In the genomic region with DNA sequence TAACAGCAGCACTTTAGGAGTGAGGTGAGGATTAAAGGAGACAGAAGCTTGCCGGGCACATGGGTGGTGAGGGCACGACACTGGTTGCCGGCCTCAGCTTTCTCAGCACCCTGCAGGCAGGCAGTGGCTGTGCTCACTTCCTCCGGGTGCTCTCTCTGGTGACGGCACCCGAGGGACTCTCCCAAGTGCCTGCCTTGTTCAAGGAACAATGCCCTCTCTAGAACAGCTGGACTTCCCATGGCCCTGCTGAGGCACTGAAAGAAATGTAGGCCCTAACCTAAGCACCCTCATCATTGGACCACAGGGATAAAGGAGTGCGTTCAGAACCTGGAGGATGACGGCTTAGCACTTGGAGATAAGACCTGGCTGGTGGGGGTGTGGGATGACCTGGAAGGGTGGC, we compare ENCODE assay signal across 9 cellular contexts.
DNase-seq lines count a peak whose midpoint lies in the region; ATAC-seq and TF ChIP-seq lines count a peak whose summit lies in the region.
"Had no signal": no experiment of that assay in that cellular context is flagged by ENCODE, and none has a peak within 500 bp of the region (broad histone marks: within the 10 kb centered on the region; RNA-seq: fewer than 3 reads in every experiment).

No MANE protein-coding gene starts in this region.

- no peak overlapping the region for H3K4me3 ChIP-seq in left ventricle myocardium inferior
- H3K4me3 ChIP-seq in spleen: no peak overlapping the region
- no peak overlapping the region for H3K4me3 ChIP-seq in Caco-2 (ENCODE audit: low read depth, low read length)

- H3K27ac Mint-ChIP-seq in T-helper 17 cell (peak overlapping the region; percentile 74), Caco-2 (ENCODE audit: unreplicated experiment) (no peak overlapping the region)

- H3K9me3 ChIP-seq in T-helper 17 cell (ENCODE audit: control insufficient read depth, low read length, poor library complexity, severe bottlenecking) (no peaks in the 10 kb centered on the region), left ventricle myocardium inferior (replicated peaks) (no peaks in the 10 kb centered on the region), spleen (no peaks in the 10 kb centered on the region), Caco-2 (no peaks in the 10 kb centered on the region)

- H3K27me3 ChIP-seq in left ventricle myocardium inferior (ENCODE audit: low read depth) (no peaks in the 10 kb centered on the region), spleen (replicated peaks in 1 of 7) (no peaks in the 10 kb centered on the region), Caco-2 (replicated peaks; ENCODE audit: control insufficient read depth, insufficient read depth, low read length) (no peaks in the 10 kb centered on the region)

- no peak for DNase-seq in T-helper 17 cell
- no peak for DNase-seq in left ventricle myocardium inferior
- DNase-seq in spleen: peak; percentile 82
- no peak for DNase-seq in AG08395 (ENCODE audit: low spot score)
- no peak for DNase-seq in Caco-2
- no peak for DNase-seq in GM19240 (ENCODE audit: insufficient read length, low spot score)
- DNase-seq: NCI-H1105 had no signal

- 47 to 61% (median 54%) methylated on average over 8 of the region's 8 CpGs for WGBS in spleen, 5 donors

- TF ChIP-seq POLR2A in spleen (IDR thresholded peaks at IDR 0.05): no peak

- no peaks in the 10 kb centered on the region for H3K27me3 Mint-ChIP-seq in T-helper 17 cell
- no peaks in the 10 kb centered on the region for H3K27me3 Mint-ChIP-seq in Caco-2 (ENCODE audit: insufficient read depth, unreplicated experiment)

- CTCF ChIA-PET in Caco-2 (lab: Charles Lee): interaction anchor here (1.0 to 1.3 kb wide), 2 partner anchors 86 to 93 kb away, joined by 3 read pairs; no protein-coding TSS in a partner anchor

- peak; percentile 27 for ATAC-seq in GM19025 (IDR thresholded peaks at IDR 0.05; ENCODE audit: low read depth, unreplicated experiment)
- peak; percentile 20 for ATAC-seq in T-helper 17 cell
- no peak for ATAC-seq in GM18498 (IDR thresholded peaks at IDR 0.05; ENCODE audit: unreplicated experiment)

- H3K9me3 Mint-ChIP-seq in Caco-2 (ENCODE audit: unreplicated experiment): no peaks in the 10 kb centered on the region

- H3K4me1 Mint-ChIP-seq in T-helper 17 cell: peaks cover 19% of the 10 kb centered on the region
- H3K4me1 Mint-ChIP-seq in Caco-2 (ENCODE audit: low read depth, unreplicated experiment): no peaks in the 10 kb centered on the region

- POLR2A ChIA-PET in Caco-2 (lab: Charles Lee): no interaction called here

- intact Hi-C loops in left ventricle myocardium inferior (cut with micrococcal nuclease) (no loop called here), spleen (cut with DNase I; ENCODE audit: low total_unique reads) (loop anchor here (5.0 kb wide), 1 partner anchor 185 kb away; no protein-coding TSS in a partner anchor), Caco-2 (cut with micrococcal nuclease; ENCODE audit: unreplicated experiment) (no loop called here)

- H3K36me3 Mint-ChIP-seq in T-helper 17 cell (ENCODE audit: low read depth): no peaks in the 10 kb centered on the region
- H3K36me3 Mint-ChIP-seq in Caco-2 (ENCODE audit: insufficient read depth, unreplicated experiment): peaks cover 49% of the 10 kb centered on the region

- no TSS peak for BruUV-seq in Caco-2 (replicated peaks; lab: Mats Ljungman, UMichigan)

- H3K27ac ChIP-seq in left ventricle myocardium inferior (replicated peaks) (peak overlapping the region; percentile 69), spleen (peak overlapping the region in 6 of 8 donors; percentile 51 to 71 (median 64))

- peaks cover 59% of the 10 kb centered on the region for H3K4me1 ChIP-seq in left ventricle myocardium inferior
- H3K4me1 ChIP-seq in spleen: peaks cover 17 to 69% (median 35%) of the 10 kb centered on the region in 6 donors
- H3K4me1 ChIP-seq in Caco-2: no peaks in the 10 kb centered on the region

- H3K36me3 ChIP-seq in left ventricle myocardium inferior (peaks cover 14% of the 10 kb centered on the region), spleen (peaks cover 0 to 40% (median 17%) of the 10 kb centered on the region in 6 donors), Caco-2 (ENCODE audit: control insufficient read depth, insufficient read depth, low read length) (peaks cover 3% of the 10 kb centered on the region)

- peak; percentile 10 for TF ChIP-seq CTCF in left ventricle myocardium inferior (IDR thresholded peaks at IDR 0.05; ENCODE audit: borderline replicate concordance)
- no peak for TF ChIP-seq CTCF in spleen (IDR thresholded peaks at IDR 0.05 in 8 of 11, conservative IDR thresholded peaks at IDR 0.05 in 3 of 11)
- TF ChIP-seq CTCF in Caco-2 (IDR thresholded peaks at IDR 0.05; ENCODE audit: insufficient read depth in 1 of 2, low read depth in 1 of 2, low read length in 1 of 2, severe bottlenecking in 1 of 2, unreplicated experiment in 1 of 2): no peak

- H3K4me3 Mint-ChIP-seq in T-helper 17 cell (peak overlapping the region; percentile 55), Caco-2 (ENCODE audit: unreplicated experiment) (no peak overlapping the region)
